Comparison of ENCODE assay signal across 8 cellular contexts in the genomic region with DNA sequence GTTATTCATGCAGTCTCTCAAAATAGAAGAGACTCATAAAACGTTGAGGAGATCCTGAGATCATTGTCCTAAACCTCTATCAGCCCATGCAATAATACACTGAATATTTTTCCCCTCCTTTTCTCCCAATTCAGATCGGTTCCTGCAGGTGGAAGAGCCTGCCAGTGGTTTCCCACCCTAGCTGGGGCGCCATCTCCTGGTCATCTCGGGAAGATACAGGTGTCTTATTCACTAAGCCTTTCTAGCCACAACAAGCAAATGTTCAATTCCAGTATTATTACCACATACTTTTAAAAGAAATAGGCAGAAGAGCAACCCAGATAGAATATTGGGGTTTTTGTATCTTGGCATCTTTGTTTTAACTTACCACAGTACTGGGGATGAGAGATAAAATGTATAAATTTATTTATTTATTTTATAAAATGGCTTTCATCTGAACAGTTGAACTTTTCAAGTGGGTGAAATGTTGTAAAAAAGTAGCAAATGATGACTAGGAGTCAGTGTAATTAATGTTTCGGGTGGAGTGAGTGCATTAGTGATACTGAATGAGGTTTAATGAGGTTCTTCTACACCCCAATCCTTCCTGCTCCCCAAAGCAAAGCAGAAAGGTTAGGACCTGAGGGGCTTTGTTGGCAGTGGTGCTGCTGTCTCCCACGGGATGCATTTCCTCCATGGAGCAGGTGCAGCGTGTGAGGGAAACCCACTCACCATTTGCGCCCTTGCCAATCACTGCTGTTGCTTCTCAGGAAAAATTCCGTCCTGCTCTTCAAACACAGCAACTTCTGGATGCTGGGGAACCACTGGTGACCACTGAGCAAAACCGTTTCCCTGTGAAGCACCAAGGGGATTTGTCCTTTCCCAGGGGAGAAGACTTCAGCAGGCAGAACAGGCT.
DNase-seq lines count a peak whose midpoint lies in the region; ATAC-seq, FAIRE-seq and TF ChIP-seq lines count a peak whose summit lies in the region.

No MANE protein-coding gene starts in this region.

- no peak overlapping the region for H3K23ac ChIP-seq in IMR-90 (ENCODE audit: low read depth, low read length)

- DNase-seq in NK-92 treated with Interleukin-12 subunit alpha and Interleukin-12 subunit beta, amount 100 ng/mL, for 24 hours (lab: John Stamatoyannopoulos, UW): peak; percentile 11
- DNase-seq in NK-92 (lab: John Stamatoyannopoulos, UW; ENCODE audit: unreplicated experiment) (no peak), IMR-90 (peak; percentile 62), RCC 7860 (ENCODE audit: low spot score) (peak; percentile 46), activated T-helper 1 cell treated with Interleukin-2 at 50 U/mL for 16 hours (ENCODE audit: low read depth) (peak; percentile 29), fibroblast of the conjunctiva (ENCODE audit: low read depth) (peak; percentile 40), ovary (peak; percentile 59 to 80 (median 78)), upper lobe of right lung (no peak)

- H3K9me3 ChIP-seq in IMR-90 (ENCODE audit: control insufficient read depth, insufficient read depth, low read length): no peaks in the 10 kb centered on the region
- H3K9me3 ChIP-seq in ovary: no peaks in the 10 kb centered on the region
- no peaks in the 10 kb centered on the region for H3K9me3 ChIP-seq in upper lobe of right lung

- H3K9ac ChIP-seq in IMR-90 (ENCODE audit: low read depth, low read length): no peak overlapping the region

- no peak overlapping the region for H2BK20ac ChIP-seq in IMR-90 (ENCODE audit: low read depth, low read length)

- H3K27ac ChIP-seq in IMR-90 (ENCODE audit: insufficient read depth, low read length): no peak overlapping the region
- H3K27ac ChIP-seq in ovary: no peak overlapping the region
- no peak overlapping the region for H3K27ac ChIP-seq in upper lobe of right lung

- no peak overlapping the region for H2BK120ac ChIP-seq in IMR-90 (ENCODE audit: low read depth, low read length)

- H3K56ac ChIP-seq in IMR-90 (ENCODE audit: extremely low read depth, insufficient read depth, low read length): no peak overlapping the region

- H3K4me2 ChIP-seq in IMR-90 (ENCODE audit: low read depth, low read length): no peak overlapping the region

- H2AK9ac ChIP-seq in IMR-90 (replicated peaks; ENCODE audit: low read depth, low read length, poor library complexity): no peak overlapping the region

- FAIRE-seq in RCC 7860 (lab: Jason Lieb, UNC): peak; percentile 59

- BruUV-seq in IMR-90 (replicated peaks; lab: Mats Ljungman, UMichigan): no TSS peak

- H4K5ac ChIP-seq in IMR-90 (ENCODE audit: low read depth, low read length): no peak overlapping the region

- no peak for TF ChIP-seq POLR2A in IMR-90 (IDR thresholded peaks at IDR 0.05; ENCODE audit: low read depth, low read length)
- TF ChIP-seq POLR2A in ovary (IDR thresholded peaks at IDR 0.05): no peak

- intact Hi-C loops in IMR-90 (cut with micrococcal nuclease): loop anchor here (1.0 kb wide), 2 partner anchors 201 to 432 kb away; no protein-coding TSS in a partner anchor
- intact Hi-C loops in ovary (cut with DNase I): loop anchor here in 2 of 4 donors (10.0 kb wide), 2 partner anchors 201 to 431 kb away; no protein-coding TSS in a partner anchor
- intact Hi-C loops in upper lobe of right lung (cut with DNase I): no loop called here

- H3K4me1 ChIP-seq in IMR-90 (ENCODE audit: control insufficient read depth, insufficient read depth, low read length) (no peaks in the 10 kb centered on the region), ovary (ENCODE audit: insufficient read depth) (no peaks in the 10 kb centered on the region), upper lobe of right lung (no peaks in the 10 kb centered on the region)

- H2BK5ac ChIP-seq in IMR-90 (ENCODE audit: low read depth, low read length, poor library complexity, severe bottlenecking): no peak overlapping the region

- 19% methylated on average over 3 of the region's 10 CpGs; no CpG with 5 or more reads in 1 of the 2 experiments for WGBS in IMR-90 (ENCODE audit: extremely low coverage in 2 of 2, insufficient read length in 1 of 2), 2 experiments
- WGBS in ovary, 3 donors: 30 to 35% (median 32%) methylated on average over 10 of the region's 10 CpGs

- no peaks in the 10 kb centered on the region; the same call in 1 of the 2 replicates for H3K9me1 ChIP-seq in IMR-90 (ENCODE audit: insufficient read depth, low read length)

- peak; percentile 73 for TF ChIP-seq RAD21 in IMR-90 (IDR thresholded peaks at IDR 0.05; ENCODE audit: low read length)

- dilution Hi-C loops in IMR-90 (cut with HindIII; ENCODE audit: low sequenced_read_pairs, unreplicated experiment): no loop called here

- TF ChIP-seq CTCF in IMR-90 (conservative IDR thresholded peaks at IDR 0.05; ENCODE audit: low read depth, low read length): peak; percentile 80
- peak; percentile 57 to 69 (median 63) for TF ChIP-seq CTCF in ovary (IDR thresholded peaks at IDR 0.05)
- peak; percentile 80 for TF ChIP-seq CTCF in upper lobe of right lung (IDR thresholded peaks at IDR 0.05)

- CTCF ChIA-PET in IMR-90 (lab: Yijun Ruan, JAX): interaction anchor here (0.7 kb wide), 1 partner anchor 178 kb away, joined by 4 read pairs; no protein-coding TSS in a partner anchor

- H3K27me3 ChIP-seq in IMR-90 (ENCODE audit: control insufficient read depth, insufficient read depth, low read length) (peaks cover 33% of the 10 kb centered on the region), ovary (no peaks in the 10 kb centered on the region), upper lobe of right lung (peaks cover 7% of the 10 kb centered on the region)

- H3K79me1 ChIP-seq in IMR-90 (ENCODE audit: low read depth in 1 of 2, low read length in 2 of 2): no peaks in the 10 kb centered on the region

- H3K4ac ChIP-seq in IMR-90 (ENCODE audit: low read depth, low read length): no peak overlapping the region

- H4K20me1 ChIP-seq in IMR-90 (ENCODE audit: insufficient read depth, low read length): no peaks in the 10 kb centered on the region

- H3K4me3 ChIP-seq in IMR-90 (ENCODE audit: insufficient read depth, low read depth, low read length) (no peak overlapping the region), ovary (no peak overlapping the region), upper lobe of right lung (no peak overlapping the region)

- no peak for TF ChIP-seq EP300 in ovary (IDR thresholded peaks at IDR 0.05)

- in situ Hi-C loops in IMR-90 (cut with MboI; ENCODE audit: low sequenced_read_pairs): no loop called here

- H3K18ac ChIP-seq in IMR-90 (ENCODE audit: low read depth, low read length): no peak overlapping the region

- POLR2A ChIA-PET in IMR-90 (lab: Charles Lee; ENCODE audit: unreplicated experiment): no interaction called here

- no peak overlapping the region for H2BK15ac ChIP-seq in IMR-90 (ENCODE audit: low read depth, low read length)

- no peak overlapping the region for H3K14ac ChIP-seq in IMR-90 (replicated peaks; ENCODE audit: low read depth, low read length)

- H2AK5ac ChIP-seq in IMR-90 (ENCODE audit: low read depth, low read length): no peak overlapping the region

- H3K36me3 ChIP-seq in IMR-90 (ENCODE audit: control insufficient read depth, insufficient read depth, low read length): no peaks in the 10 kb centered on the region
- H3K36me3 ChIP-seq in ovary: no peaks in the 10 kb centered on the region
- H3K36me3 ChIP-seq in upper lobe of right lung: no peaks in the 10 kb centered on the region

- no peak overlapping the region for H4K8ac ChIP-seq in IMR-90 (ENCODE audit: low read depth in 2 of 2, low read length in 2 of 2)

- peak; percentile 94 for ATAC-seq in IMR-90 (ENCODE audit: low read depth)
- ATAC-seq in upper lobe of right lung: peak; percentile 82

- no peak overlapping the region for H4K91ac ChIP-seq in IMR-90 (ENCODE audit: insufficient read depth, low read depth, low read length)

- H2AFZ ChIP-seq in IMR-90 (replicated peaks; ENCODE audit: low read length, poor library complexity): no peak overlapping the region

TF ChIP-seq in IMR-90, 13 proteins besides CTCF, POLR2A, EP300 and RAD21:
- TF ChIP-seq NFE2L2 (IDR thresholded peaks at IDR 0.05; ENCODE audit: low read depth, low read length) (no peak), SMC3 (IDR thresholded peaks at IDR 0.05; ENCODE audit: low read depth, low read length) (peak; percentile 77), BHLHE40 (IDR thresholded peaks at IDR 0.05; ENCODE audit: low read depth, low read length) (no peak), CHD1 (IDR thresholded peaks at IDR 0.05; ENCODE audit: low read depth, low read length) (no peak)

Comparison
In these comparisons a context has a peak if more than half of its experiments do, and no peak if none do; other contexts are left out.
1. DNase-seq: peak in NK-92 treated with Interleukin-12 subunit alpha and Interleukin-12 subunit beta, amount 100 ng/mL, for 24 hours (single experiment), IMR-90 (single experiment), RCC 7860 (single experiment), activated T-helper 1 cell treated with Interleukin-2 at 50 U/mL for 16 hours (single experiment), fibroblast of the conjunctiva (single experiment) and ovary (5 of 5); none in NK-92 (single experiment) and upper lobe of right lung (single experiment).
2. Peak in every context shown above with its lines, with median percentiles within 50 percentile points of each other: CTCF ChIP-seq.